In genomic region chr14:103386632-103387329, GRCh38 we compare ENCODE assay signal across 8 cellular contexts. TPM values are rescaled to one million over a fixed set of nuclear protein-coding genes. Genes with fewer than 3 reads are reported as not detected.
DNase-seq lines count a peak whose midpoint lies in the region; ATAC-seq and TF ChIP-seq lines count a peak whose summit lies in the region.

No MANE protein-coding gene starts in this region.

- no peak overlapping the region for H4K8ac ChIP-seq in neuronal stem cell (ENCODE audit: low read depth, low read length)

- TF ChIP-seq CTCF in GM06990 (IDR thresholded peaks at IDR 0.05; ENCODE audit: insufficient read depth, low read length, poor library complexity, severe bottlenecking): no peak
- TF ChIP-seq CTCF in PC-3 (conservative IDR thresholded peaks at IDR 0.05; ENCODE audit: low read depth, low read length): no peak
- TF ChIP-seq CTCF in endothelial cell (IDR thresholded peaks at IDR 0.05; ENCODE audit: unreplicated experiment): no peak

- H2BK5ac ChIP-seq in neuronal stem cell (ENCODE audit: low read length): no peak overlapping the region

- H3K18ac ChIP-seq in neuronal stem cell (ENCODE audit: low read length): no peak overlapping the region

- no peak overlapping the region for H2BK12ac ChIP-seq in neuronal stem cell (ENCODE audit: low read length)

- no peak overlapping the region for H3K4ac ChIP-seq in neuronal stem cell (ENCODE audit: low read length)

- no CpG with 5 or more reads among the region's 11 CpGs for WGBS in neuronal stem cell (ENCODE audit: extremely low coverage in 2 of 2, insufficient read length in 2 of 2, insufficient replicate concordance in 1 of 2), 2 donors

- peak overlapping the region; percentile 74 for H3K4me3 ChIP-seq in GM06990 (replicated peaks; ENCODE audit: low read depth, low read length)
- H3K4me3 ChIP-seq in PC-3 (ENCODE audit: low read length): peak overlapping the region; percentile 98
- peak overlapping the region; percentile 99 for H3K4me3 ChIP-seq in neuronal stem cell (ENCODE audit: low read length in 2 of 2)

- no peak overlapping the region for H4K91ac ChIP-seq in neuronal stem cell (ENCODE audit: low read depth, low read length, poor library complexity)

- BruUV-seq in PC-3 (replicated peaks; lab: Mats Ljungman, UMichigan): TSS peak; percentile 31

- peaks cover 10% of the 10 kb centered on the region for H3K27me3 Mint-ChIP-seq in endothelial cell (ENCODE audit: unreplicated experiment)

- no peak for ATAC-seq in PC-3
- no peak for ATAC-seq in HG03457 (IDR thresholded peaks at IDR 0.05; ENCODE audit: unreplicated experiment)
- ATAC-seq in GM19463 (IDR thresholded peaks at IDR 0.05; ENCODE audit: unreplicated experiment): no peak
- ATAC-seq in HG02763 (IDR thresholded peaks at IDR 0.05; ENCODE audit: unreplicated experiment): no peak

- peaks cover 6% of the 10 kb centered on the region for H3K36me3 Mint-ChIP-seq in endothelial cell (ENCODE audit: low read depth, unreplicated experiment)

- no peaks in the 10 kb centered on the region for H3K9me3 Mint-ChIP-seq in endothelial cell (ENCODE audit: unreplicated experiment)

- H2BK15ac ChIP-seq in neuronal stem cell (ENCODE audit: low read length): no peak overlapping the region

- no peak overlapping the region for H2AFZ ChIP-seq in PC-3 (ENCODE audit: low read length)
- no peak overlapping the region for H2AFZ ChIP-seq in neuronal stem cell (ENCODE audit: low read length)

- no peaks in the 10 kb centered on the region for H3K9me2 ChIP-seq in PC-3 (replicated peaks; ENCODE audit: low read length)

- peak overlapping the region; percentile 100 for H3K4me3 Mint-ChIP-seq in endothelial cell (ENCODE audit: unreplicated experiment)

- no peak overlapping the region for H2BK120ac ChIP-seq in neuronal stem cell (ENCODE audit: low read depth, low read length)

- peaks cover 4% of the 10 kb centered on the region for H3F3A ChIP-seq in PC-3 (ENCODE audit: low read length, unreplicated experiment)

- H3K9ac ChIP-seq in PC-3 (ENCODE audit: low read length) (peak overlapping the region; percentile 97), neuronal stem cell (ENCODE audit: low read depth, low read length, poor library complexity) (no peak overlapping the region)

- H3K4me1 ChIP-seq in PC-3 (ENCODE audit: insufficient read depth, low read length): peaks cover 22% of the 10 kb centered on the region
- peaks cover 3 to 7% of the 10 kb centered on the region in 2 donors for H3K4me1 ChIP-seq in neuronal stem cell (ENCODE audit: control insufficient read depth in 2 of 2, insufficient read depth in 1 of 2, low read depth in 1 of 2, low read length in 2 of 2)

- H3K9me3 ChIP-seq in PC-3 (ENCODE audit: low read length) (no peaks in the 10 kb centered on the region), neuronal stem cell (replicated peaks in 1 of 2; ENCODE audit: control insufficient read depth in 2 of 2, insufficient read depth in 1 of 2, low read depth in 1 of 2, low read length in 2 of 2) (peaks cover 0 to 5% of the 10 kb centered on the region in 2 donors)

- no peak overlapping the region for H3K14ac ChIP-seq in neuronal stem cell (ENCODE audit: low read length)

- peaks cover 7% of the 10 kb centered on the region for H3K79me1 ChIP-seq in neuronal stem cell (ENCODE audit: low read depth, low read length)

- H3K27me3 ChIP-seq in GM06990 (replicated peaks; ENCODE audit: control insufficient read depth, insufficient read depth, low read length) (no peaks in the 10 kb centered on the region), PC-3 (ENCODE audit: low read length) (no peaks in the 10 kb centered on the region), neuronal stem cell (ENCODE audit: control insufficient read depth in 3 of 3, insufficient read depth in 3 of 3, low read depth in 1 of 3, low read length in 3 of 3) (no peaks in the 10 kb centered on the region)

- H4K20me1 ChIP-seq in PC-3 (ENCODE audit: low read length): peaks cover 41% of the 10 kb centered on the region

- intact Hi-C loops in PC-3 (cut with micrococcal nuclease): loop anchor here (2.0 kb wide), 1 partner anchor 24 kb away; no protein-coding TSS in a partner anchor

- POLR2A ChIA-PET in PC-3 (lab: Charles Lee; ENCODE audit: unreplicated experiment): no interaction called here

- no peak overlapping the region for H3K23ac ChIP-seq in neuronal stem cell (ENCODE audit: low read depth, low read length, poor library complexity)

- H3K4me2 ChIP-seq in PC-3 (ENCODE audit: low read length) (peak overlapping the region; percentile 91), neuronal stem cell (ENCODE audit: insufficient read depth, low read length, poor library complexity, severe bottlenecking) (peak overlapping the region; percentile 81)

- no peaks in the 10 kb centered on the region for H3K36me3 ChIP-seq in GM06990 (ENCODE audit: control insufficient read depth, insufficient read depth, low read length)
- H3K36me3 ChIP-seq in PC-3 (ENCODE audit: low read depth, low read length): no peaks in the 10 kb centered on the region
- H3K36me3 ChIP-seq in neuronal stem cell (replicated peaks in 1 of 2; ENCODE audit: control insufficient read depth in 2 of 2, insufficient read depth in 2 of 2, low read length in 2 of 2): peaks cover 0 to 8% of the 10 kb centered on the region in 2 donors

- DNase-seq in GM06990 (ENCODE audit: extremely low read depth, insufficient read length) (no peak), PC-3 (no peak), endothelial cell (ENCODE audit: low spot score) (no peak), neuronal stem cell (ENCODE audit: low spot score) (no peak), retina (no peak)

- H3K27ac ChIP-seq in PC-3 (ENCODE audit: low read length) (peak overlapping the region; percentile 73; the same call in 1 of the 2 replicates), neuronal stem cell (replicated peaks; ENCODE audit: low read length) (no peak overlapping the region)

- H2AK5ac ChIP-seq in neuronal stem cell (ENCODE audit: low read depth, low read length): no peak overlapping the region

- CTCF ChIA-PET in PC-3 (lab: Charles Lee): no interaction called here

- peak overlapping the region; percentile 95 for H3K27ac Mint-ChIP-seq in endothelial cell (ENCODE audit: unreplicated experiment)

- H3K79me2 ChIP-seq in PC-3 (ENCODE audit: low read length): peaks cover 70% of the 10 kb centered on the region

- peaks cover 18% of the 10 kb centered on the region for H3K4me1 Mint-ChIP-seq in endothelial cell (ENCODE audit: unreplicated experiment)

RNA-seq across cellular contexts. Expression of gene MARK3, which starts 1.6 kb away (rescaled TPM):
- total RNA-seq in PC-3 (2014; rRNA removed): 69.9 and 73.4 TPM in 2 replicates
- 70.8 TPM for total RNA-seq in endothelial cell (ENCODE audit: unreplicated experiment)
- 55.4 TPM for polyA plus RNA-seq in neuronal stem cell (2013, experiment 1 of 2)
- polyA plus RNA-seq in neuronal stem cell (2013, experiment 2 of 2): 55.0 TPM

RNA-seq across cellular contexts. Expression of gene EIF5, which starts 52.7 kb away (rescaled TPM):
- 198 and 216 TPM in 2 replicates for total RNA-seq in PC-3 (2014; rRNA removed)
- total RNA-seq in endothelial cell (ENCODE audit: unreplicated experiment): 228 TPM
- polyA plus RNA-seq in neuronal stem cell (2013, experiment 1 of 2): 304 TPM
- polyA plus RNA-seq in neuronal stem cell (2013, experiment 2 of 2): 312 TPM
